In genomic region chr10:43384252-43385221, GRCh38 we compare ENCODE assay signal across 11 cellular contexts. TPM values are rescaled to one million over a fixed set of nuclear protein-coding genes. Genes with fewer than 3 reads are reported as not detected.
DNase-seq lines count a peak whose midpoint lies in the region; ATAC-seq, FAIRE-seq and TF ChIP-seq lines count a peak whose summit lies in the region.
"Had no signal": no experiment of that assay in that cellular context is flagged by ENCODE, and none has a peak within 500 bp of the region (broad histone marks: within the 10 kb centered on the region; RNA-seq: fewer than 3 reads in every experiment).

No MANE protein-coding gene starts in this region.

- no peaks in the 10 kb centered on the region for H3K9me3 Mint-ChIP-seq in activated CD8-positive, alpha-beta T cell treated with anti-CD3 and anti-CD28 coated beads, Interleukin-2, amount 10 ng/mL, durations not matched to agents 7 days and 5 days (ENCODE audit: insufficient read depth)
- H3K9me3 Mint-ChIP-seq: nephron had no signal

- H3K4me3 Mint-ChIP-seq in activated CD8-positive, alpha-beta T cell treated with anti-CD3 and anti-CD28 coated beads, Interleukin-2, amount 10 ng/mL, durations not matched to agents 7 days and 5 days, result no peak overlapping the region
- H3K4me3 Mint-ChIP-seq: nephron had no signal

- CTCF ChIA-PET in activated CD8-positive, alpha-beta T cell treated with anti-CD3 and anti-CD28 coated beads, Interleukin-2, amount 10 ng/mL, durations not matched to agents 7 days and 5 days (lab: Charles Lee), result interaction anchor here (1.8 kb wide), 1 partner anchor 91 kb away, joined by 4 read pairs; no protein-coding TSS in a partner anchor

- no peaks in the 10 kb centered on the region for H3K4me1 ChIP-seq in iPS-15b (ENCODE audit: control insufficient read depth, insufficient read depth, low read length)

- peak overlapping the region; percentile 1 for H3K9ac ChIP-seq in iPS-15b (ENCODE audit: low read depth, low read length)

- H3K36me3 Mint-ChIP-seq in activated CD8-positive, alpha-beta T cell treated with anti-CD3 and anti-CD28 coated beads, Interleukin-2, amount 10 ng/mL, durations not matched to agents 7 days and 5 days (ENCODE audit: low read depth), result peaks cover 54% of the 10 kb centered on the region

- POLR2A ChIA-PET in activated CD8-positive, alpha-beta T cell treated with anti-CD3 and anti-CD28 coated beads, Interleukin-2, amount 10 ng/mL, durations not matched to agents 7 days and 5 days (lab: Charles Lee), result interaction anchor here (0.7 to 2.4 kb wide), 5 partner anchors 12 to 52 kb away, joined by 3 to 9 read pairs (median 3); no protein-coding TSS in a partner anchor

- H3K36me3 ChIP-seq in iPS-15b (ENCODE audit: control insufficient read depth, insufficient read depth, low read length), result peaks cover 23% of the 10 kb centered on the region

- no peak for TF ChIP-seq CTCF in 22Rv1 (IDR thresholded peaks at IDR 0.05)

- peak; percentile 64; the same call in 1 of the 2 replicates for TF ChIP-seq POLR2A in GM12891 (IDR thresholded peaks at IDR 0.05; ENCODE audit: low read depth, low read length)

- no peaks in the 10 kb centered on the region for H3K27me3 ChIP-seq in iPS-15b (ENCODE audit: control insufficient read depth, insufficient read depth, low read length)

- H3K27me3 Mint-ChIP-seq in activated CD8-positive, alpha-beta T cell treated with anti-CD3 and anti-CD28 coated beads, Interleukin-2, amount 10 ng/mL, durations not matched to agents 7 days and 5 days (ENCODE audit: low read depth), result no peaks in the 10 kb centered on the region

- H3K4me1 Mint-ChIP-seq in activated CD8-positive, alpha-beta T cell treated with anti-CD3 and anti-CD28 coated beads, Interleukin-2, amount 10 ng/mL, durations not matched to agents 7 days and 5 days (ENCODE audit: low read depth), result peaks cover 40% of the 10 kb centered on the region
- H3K4me1 Mint-ChIP-seq: nephron had no signal

- no peak for DNase-seq in GM12891 (ENCODE audit: insufficient read length, low spot score)
- no peak for DNase-seq in activated CD8-positive, alpha-beta T cell treated with anti-CD3 and anti-CD28 coated beads, Interleukin-2, amount 10 ng/mL, durations not matched to agents 7 days and 5 days
- DNase-seq in ecto neural progenitor cell (ENCODE audit: low spot score), result no peak
- no peak for DNase-seq in NCI-H2107 (lab: John Stamatoyannopoulos, UW)
- DNase-seq in T1000 (lab: John Stamatoyannopoulos, UW), result no peak
- DNase-seq: GOT3; NK-92 treated with Interleukin-12 subunit alpha and Interleukin-12 subunit beta, amount 100 ng/mL, for 24 hours had no signal

- peak overlapping the region; percentile 32; the same call in 1 of the 2 replicates for H3K27ac ChIP-seq in 22Rv1

- no peak for ATAC-seq in activated CD8-positive, alpha-beta T cell treated with anti-CD3 and anti-CD28 coated beads, Interleukin-2, amount 10 ng/mL, durations not matched to agents 7 days and 5 days
- no peak for ATAC-seq in GM21723 (IDR thresholded peaks at IDR 0.05; ENCODE audit: unreplicated experiment)

- no peak overlapping the region for H3K4me3 ChIP-seq in iPS-15b (ENCODE audit: low read depth, low read length)

- H3K9me3 ChIP-seq in iPS-15b (ENCODE audit: control insufficient read depth, insufficient read depth, low read length), result no peaks in the 10 kb centered on the region

- peak; percentile 43 for FAIRE-seq in GM12891 (lab: Jason Lieb, UNC)

- peak overlapping the region; percentile 57 for H3K27ac Mint-ChIP-seq in activated CD8-positive, alpha-beta T cell treated with anti-CD3 and anti-CD28 coated beads, Interleukin-2, amount 10 ng/mL, durations not matched to agents 7 days and 5 days
- H3K27ac Mint-ChIP-seq: nephron had no signal

TF ChIP-seq in GM12891, 5 proteins besides CTCF, POLR2A, EP300 and RAD21:
- TF ChIP-seq POLR2AphosphoS5 (IDR thresholded peaks at IDR 0.05; ENCODE audit: low read depth, low read length), result peak; percentile 94
- no peak for TF ChIP-seq SPI1 (IDR thresholded peaks at IDR 0.05; ENCODE audit: low read depth, low read length)

RNA-seq across cellular contexts. Expression of gene FXYD4, which starts 13.1 kb away (rescaled TPM):
- not detected for polyA plus RNA-seq in GM12891 (2012; ENCODE audit: low read depth, missing spikeins)
- total RNA-seq in activated CD8-positive, alpha-beta T cell treated with anti-CD3 and anti-CD28 coated beads, Interleukin-2, amount 10 ng/mL, durations not matched to agents 7 days and 5 days, result not detected

RNA-seq across cellular contexts. Expression of gene HNRNPF, which starts 24.4 kb away (rescaled TPM):
- 143 TPM for polyA plus RNA-seq in GM12891 (2012; ENCODE audit: low read depth, missing spikeins)
- total RNA-seq in activated CD8-positive, alpha-beta T cell treated with anti-CD3 and anti-CD28 coated beads, Interleukin-2, amount 10 ng/mL, durations not matched to agents 7 days and 5 days, result 100 to 1,000 TPM; 512 to 515 TPM

RNA-seq across cellular contexts. Expression of gene ZNF487, which starts 52.4 kb away (rescaled TPM):
- 0.83 TPM for polyA plus RNA-seq in GM12891 (2012; ENCODE audit: low read depth, missing spikeins)
- total RNA-seq in activated CD8-positive, alpha-beta T cell treated with anti-CD3 and anti-CD28 coated beads, Interleukin-2, amount 10 ng/mL, durations not matched to agents 7 days and 5 days, result 1 to 10 TPM; 4.8 to 5.2 TPM
